11 cellular contexts compared by ENCODE assay signal in the genomic region with DNA sequence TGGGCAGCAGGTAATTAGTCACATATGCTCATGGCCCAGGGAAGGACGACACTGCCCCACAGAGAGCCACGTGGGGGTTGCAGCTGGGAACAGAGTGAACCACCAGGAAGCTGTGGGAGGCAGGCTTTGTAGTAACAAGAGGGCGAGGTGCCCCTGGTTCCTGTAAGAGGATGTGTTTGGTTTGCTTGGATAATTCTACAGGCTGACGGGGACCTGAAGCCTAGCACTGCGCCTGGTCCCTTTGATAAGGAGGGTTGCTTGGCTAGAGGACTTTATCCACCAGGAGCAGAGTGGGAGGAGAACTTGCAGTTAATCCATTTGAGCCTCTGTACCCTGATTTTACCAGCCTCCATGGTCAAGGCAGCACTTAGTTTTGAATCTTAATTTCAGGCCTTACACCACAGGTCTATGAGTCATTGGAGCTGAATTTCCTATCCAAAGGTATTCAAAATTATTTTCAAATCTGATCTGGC.
DNase-seq lines count a peak whose midpoint lies in the region; ATAC-seq and TF ChIP-seq lines count a peak whose summit lies in the region.
"Had no signal": no experiment of that assay in that cellular context is flagged by ENCODE, and none has a peak within 500 bp of the region (broad histone marks: within the 10 kb centered on the region; RNA-seq: fewer than 3 reads in every experiment).

No MANE protein-coding gene starts in this region.

- no peaks in the 10 kb centered on the region for H3K79me2 ChIP-seq in mesendoderm (ENCODE audit: control insufficient read depth, insufficient read depth, low read length)

- H4K5ac ChIP-seq in mesendoderm (ENCODE audit: low read length): no peak overlapping the region

- H3K9ac ChIP-seq in endodermal cell (ENCODE audit: extremely low read depth, low read length, poor library complexity, severe bottlenecking) (no peak overlapping the region), mesendoderm (ENCODE audit: low read length) (no peak overlapping the region)

- H3K23ac ChIP-seq in mesendoderm (ENCODE audit: low read length): no peak overlapping the region

- no peak overlapping the region for H3K4me3 ChIP-seq in endodermal cell (ENCODE audit: low read length)
- H3K4me3 ChIP-seq in mesendoderm (ENCODE audit: low read length): no peak overlapping the region

- H3K27ac Mint-ChIP-seq in endodermal cell: no peak overlapping the region
- H3K27ac Mint-ChIP-seq: activated T-cell treated with anti-CD3 and anti-CD28 coated beads, Interleukin-2, amount 50 U/mL, for 24 hours; natural killer cell treated with Interleukin-12 subunit alpha and Interleukin-12 subunit beta and Interleukin-15 and Interleukin-18, amount 100 ng/mL, for 72 hours had no signal

- H3K9me3 Mint-ChIP-seq in endodermal cell: peaks cover 9% of the 10 kb centered on the region
- H3K9me3 Mint-ChIP-seq: activated T-cell treated with anti-CD3 and anti-CD28 coated beads, Interleukin-2, amount 50 U/mL, for 24 hours; natural killer cell treated with Interleukin-12 subunit alpha and Interleukin-12 subunit beta and Interleukin-15 and Interleukin-18, amount 100 ng/mL, for 72 hours had no signal

- H3K4me1 Mint-ChIP-seq in endodermal cell: no peaks in the 10 kb centered on the region

- H3K4me1 ChIP-seq in endodermal cell (ENCODE audit: control insufficient read depth, insufficient read depth, low read length): no peaks in the 10 kb centered on the region
- H3K4me1 ChIP-seq in mesendoderm (ENCODE audit: control insufficient read depth, low read depth, low read length): no peaks in the 10 kb centered on the region

- H3K27ac ChIP-seq in endodermal cell (ENCODE audit: low read depth, low read length) (no peak overlapping the region), mesendoderm (ENCODE audit: low read depth, low read length) (no peak overlapping the region)

- no peak overlapping the region for H2BK15ac ChIP-seq in mesendoderm (replicated peaks; ENCODE audit: low read depth)

- peak; percentile 43 for TF ChIP-seq CTCF in GM12873 (IDR thresholded peaks at IDR 0.05; ENCODE audit: insufficient read depth, low read depth, low read length, missing control alignments)
- TF ChIP-seq CTCF in endodermal cell (conservative IDR thresholded peaks at IDR 0.05): peak; percentile 41

- H2BK5ac ChIP-seq in mesendoderm (ENCODE audit: low read length): no peak overlapping the region

- H3K36me3 ChIP-seq in endodermal cell (ENCODE audit: control insufficient read depth, insufficient read depth, low read length) (no peaks in the 10 kb centered on the region), mesendoderm (ENCODE audit: control insufficient read depth, insufficient read depth, low read length) (no peaks in the 10 kb centered on the region)

- WGBS in endodermal cell (ENCODE audit: insufficient coverage in 1 of 2, insufficient read length in 1 of 2), 2 experiments: 64 to 74% methylated on average over 4 to 5 of the region's 5 CpGs
- no CpG with 5 or more reads among the region's 5 CpGs for WGBS in mesendoderm (ENCODE audit: extremely low coverage, insufficient coverage, low lambda C conversion rate)

- H3K18ac ChIP-seq in mesendoderm (ENCODE audit: low read length): no peak overlapping the region

- H2AK5ac ChIP-seq in mesendoderm (ENCODE audit: low read length): no peak overlapping the region

- no peaks in the 10 kb centered on the region for H3K36me3 Mint-ChIP-seq in endodermal cell (ENCODE audit: low read depth)
- H3K36me3 Mint-ChIP-seq: natural killer cell treated with Interleukin-12 subunit alpha and Interleukin-12 subunit beta and Interleukin-15 and Interleukin-18, amount 100 ng/mL, for 72 hours had no signal

- H3K9me3 ChIP-seq in endodermal cell (ENCODE audit: control insufficient read depth, low read length): no peaks in the 10 kb centered on the region

- peaks cover 2% of the 10 kb centered on the region for H3K27me3 Mint-ChIP-seq in endodermal cell (ENCODE audit: insufficient read depth)

- H3K4me2 ChIP-seq in mesendoderm (ENCODE audit: low read length): no peak overlapping the region

- peak; percentile 93 for DNase-seq in OCI-M1 (lab: John Stamatoyannopoulos, UW)
- DNase-seq in endodermal cell: no peak
- DNase-seq in mesendoderm: peak; percentile 42
- DNase-seq: activated T-cell treated with anti-CD3 and anti-CD28 coated beads, Interleukin-2, amount 50 U/mL, for 24 hours; NCI-H510A treated with DMSO at 0.1 percent for 48 hours had no signal

- H3K4me3 Mint-ChIP-seq in endodermal cell: no peak overlapping the region
- H3K4me3 Mint-ChIP-seq: activated T-cell treated with anti-CD3 and anti-CD28 coated beads, Interleukin-2, amount 50 U/mL, for 24 hours; natural killer cell treated with Interleukin-12 subunit alpha and Interleukin-12 subunit beta and Interleukin-15 and Interleukin-18, amount 100 ng/mL, for 72 hours had no signal

- ATAC-seq in HG03139 (IDR thresholded peaks at IDR 0.05; ENCODE audit: unreplicated experiment) (no peak), HG02588 (IDR thresholded peaks at IDR 0.05; ENCODE audit: unreplicated experiment) (no peak), HG03520 (IDR thresholded peaks at IDR 0.05; ENCODE audit: unreplicated experiment) (no peak), GM18873 (IDR thresholded peaks at IDR 0.05; ENCODE audit: low FRiP score, unreplicated experiment) (no peak)
- ATAC-seq: natural killer cell treated with Interleukin-12 subunit alpha and Interleukin-12 subunit beta and Interleukin-15 and Interleukin-18, amount 100 ng/mL, for 72 hours had no signal

- no peak overlapping the region for H2BK120ac ChIP-seq in mesendoderm (ENCODE audit: low read depth, low read length)

- no peaks in the 10 kb centered on the region for H3K79me1 ChIP-seq in mesendoderm (ENCODE audit: low read length)

- no peak overlapping the region for H4K8ac ChIP-seq in mesendoderm (ENCODE audit: low read depth, low read length)

- H3K27me3 ChIP-seq in endodermal cell (ENCODE audit: control insufficient read depth, insufficient read depth, low read length, poor library complexity, severe bottlenecking): no peaks in the 10 kb centered on the region
- no peaks in the 10 kb centered on the region for H3K27me3 ChIP-seq in mesendoderm (ENCODE audit: insufficient read depth, low read length, poor library complexity)

- no peak overlapping the region for H3K56ac ChIP-seq in mesendoderm (ENCODE audit: low read length)

- no peak overlapping the region for H3K4ac ChIP-seq in mesendoderm (ENCODE audit: low read depth, low read length)
